8 cellular contexts compared by ENCODE assay signal in genomic region chr19:40662925-40663711, GRCh38. TPM values are rescaled to one million over a fixed set of nuclear protein-coding genes. Genes with fewer than 3 reads are reported as not detected.
DNase-seq lines count a peak whose midpoint lies in the region; ATAC-seq and TF ChIP-seq lines count a peak whose summit lies in the region.

No MANE protein-coding gene starts in this region.

- no peaks in the 10 kb centered on the region for H3K27me3 Mint-ChIP-seq in MCF 10A (ENCODE audit: insufficient read depth, unreplicated experiment)

- intact Hi-C loops in MCF 10A (cut with micrococcal nuclease), result loop anchor here (1.0 to 10.0 kb wide), 5 partner anchors 57 to 481 kb away; partner anchors contain the start of genes ACTMAP and SNRPA

- TF ChIP-seq CTCF in VCaP (conservative IDR thresholded peaks at IDR 0.05) (peak; percentile 99), MCF 10A (IDR thresholded peaks at IDR 0.05; ENCODE audit: unreplicated experiment) (no peak)

- peak overlapping the region; percentile 57 for H3K27ac Mint-ChIP-seq in MCF 10A (ENCODE audit: low read depth, unreplicated experiment)

- H3K9me3 Mint-ChIP-seq in MCF 10A (ENCODE audit: unreplicated experiment), result no peaks in the 10 kb centered on the region

- peak; percentile 59 for DNase-seq in SIG-M5 treated with dmso at 0.1 percent for 504 hours (lab: John Stamatoyannopoulos, UW; ENCODE audit: unreplicated experiment)
- no peak for DNase-seq in SIG-M5 (lab: John Stamatoyannopoulos, UW)
- DNase-seq in NCI-H2081 treated with DMSO at 0.1 percent for 48 hours (lab: John Stamatoyannopoulos, UW), result peak; percentile 3
- DNase-seq in MCF 10A (ENCODE audit: unreplicated experiment), result peak; percentile 83
- peak; percentile 96 for DNase-seq in iPS-NIHi11 (ENCODE audit: low spot score)

- H3K36me3 ChIP-seq in skeletal muscle tissue (ENCODE audit: control insufficient read depth in 3 of 3, insufficient read depth in 3 of 3, low read length in 3 of 3), result peaks cover 2 to 6% (median 4%) of the 10 kb centered on the region in 3 donors

- CTCF ChIA-PET in MCF 10A (lab: Yijun Ruan, JAX), result interaction anchor here (0.6 to 2.9 kb wide), 29 partner anchors 10 to 1548 kb away, joined by 3 to 15 read pairs (median 3); partner anchors contain the start of gene ACTMAP

- H3K4me3 Mint-ChIP-seq in MCF 10A (ENCODE audit: unreplicated experiment), result peak overlapping the region; percentile 77

- H3K36me3 Mint-ChIP-seq in MCF 10A (ENCODE audit: insufficient read depth, unreplicated experiment), result peaks cover 8% of the 10 kb centered on the region

- peaks cover 14% of the 10 kb centered on the region for H3K4me1 Mint-ChIP-seq in MCF 10A (ENCODE audit: insufficient read depth, unreplicated experiment)

- peak overlapping the region; percentile 81 for H3K27ac ChIP-seq in VCaP
- H3K27ac ChIP-seq in skeletal muscle tissue (ENCODE audit: low read depth, low read length), result peak overlapping the region; percentile 89

- no peaks in the 10 kb centered on the region for H3K27me3 ChIP-seq in skeletal muscle tissue (ENCODE audit: control insufficient read depth in 3 of 3, insufficient read depth in 3 of 3, low read length in 3 of 3)

- no TSS peak for BruUV-seq in MCF 10A (replicated peaks; lab: Mats Ljungman, UMichigan)

- ATAC-seq in HG02970 (IDR thresholded peaks at IDR 0.05; ENCODE audit: low FRiP score, unreplicated experiment), result peak; percentile 74

- peaks cover 7 to 13% (median 9%) of the 10 kb centered on the region in 3 donors for H3K4me1 ChIP-seq in skeletal muscle tissue (ENCODE audit: control insufficient read depth in 3 of 3, insufficient read depth in 3 of 3, low read length in 3 of 3)

- peak overlapping the region; percentile 71 to 80 (median 76) for H3K4me3 ChIP-seq in skeletal muscle tissue (ENCODE audit: low read length in 3 of 3)

- peak overlapping the region; percentile 69 to 89 (median 74) for H3K9ac ChIP-seq in skeletal muscle tissue (ENCODE audit: low read depth in 1 of 3, low read length in 3 of 3)

- POLR2A ChIA-PET in MCF 10A (lab: Yijun Ruan, JAX), result interaction anchor here (0.6 to 2.1 kb wide), 18 partner anchors 17 to 908 kb away, joined by 3 to 17 read pairs (median 4); partner anchors contain the start of genes ACTMAP, COQ8B, EGLN2 and ITPKC

- no peaks in the 10 kb centered on the region for H3K9me3 ChIP-seq in skeletal muscle tissue (ENCODE audit: control insufficient read depth in 3 of 3, low read length in 3 of 3)

RNA-seq across cellular contexts. Expression of gene NUMBL, which starts 27.3 kb away (rescaled TPM):
- total RNA-seq in MCF 10A (2022) (18.4 and 21.1 TPM in 2 replicates), skeletal muscle tissue (9.4 TPM)

RNA-seq across cellular contexts. Expression of gene COQ8B, which starts 53.6 kb away (rescaled TPM):
- 41.7 and 46.7 TPM in 2 replicates for total RNA-seq in MCF 10A (2022)
- 19.3 TPM for total RNA-seq in skeletal muscle tissue

RNA-seq across cellular contexts. Expression of gene ITPKC, which starts 53.8 kb away (rescaled TPM):
- 27.1 and 33.2 TPM in 2 replicates for total RNA-seq in MCF 10A (2022)
- 6.8 TPM for total RNA-seq in skeletal muscle tissue
